Comparison of ENCODE assay signal across 24 cellular contexts in the genomic region with DNA sequence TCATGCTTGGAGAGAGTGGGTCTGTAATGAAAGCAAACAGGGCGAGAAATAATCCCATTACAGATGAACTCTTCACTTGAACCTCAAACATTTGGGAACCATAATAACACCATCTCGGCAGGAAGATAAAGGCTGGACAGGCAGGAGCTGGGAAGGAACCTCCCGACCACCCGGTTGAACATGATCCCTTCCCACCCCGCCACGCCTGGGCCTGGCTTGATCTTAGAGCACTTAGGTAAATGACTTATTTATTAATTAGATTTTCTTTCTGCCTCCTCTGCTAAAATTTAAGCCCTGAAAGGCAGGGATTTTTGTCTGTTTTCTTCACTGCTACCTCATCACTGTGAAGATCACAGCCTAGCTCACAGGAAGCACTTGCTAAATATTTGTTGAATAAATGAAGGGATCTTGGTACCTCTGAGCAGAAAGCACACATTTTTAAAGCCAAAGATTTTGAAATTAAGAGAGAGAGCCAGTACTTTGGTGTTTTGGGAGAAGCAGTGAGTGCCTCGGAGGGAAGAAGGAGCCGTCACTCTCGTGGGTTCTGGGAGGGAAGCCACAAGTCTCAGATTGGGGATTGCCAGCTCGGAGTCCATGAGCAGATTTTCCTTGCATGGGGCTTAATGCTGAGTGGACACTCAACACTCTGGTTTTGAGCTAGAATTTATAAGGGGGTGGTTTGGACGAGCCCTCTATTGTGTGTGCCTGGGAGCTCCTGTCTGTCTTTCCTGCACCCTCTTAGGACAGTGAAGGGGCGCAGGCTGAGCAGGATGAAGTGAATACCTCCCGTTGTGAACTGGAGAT.
DNase-seq lines count a peak whose midpoint lies in the region; TF ChIP-seq lines count a peak whose summit lies in the region.
"Had no signal": no experiment of that assay in that cellular context is flagged by ENCODE, and none has a peak within 500 bp of the region (broad histone marks: within the 10 kb centered on the region; RNA-seq: fewer than 3 reads in every experiment).

No MANE protein-coding gene starts in this region.

- H2BK120ac ChIP-seq in trophoblast cell (ENCODE audit: insufficient read depth, low read length, poor library complexity), result no peak overlapping the region

- no peak overlapping the region for H3K4me3 Mint-ChIP-seq in immature natural killer cell
- H3K4me3 Mint-ChIP-seq: activated B cell treated with CpG ODN at 0.5 μM for 24 hours; activated naive CD4-positive, alpha-beta T cell treated with anti-CD3 and anti-CD28 coated beads, Interleukin-2, amount 10 ng/mL, durations not matched to agents 7 days and 5 days; activated T-helper 1 cell treated with anti-CD3 and anti-CD28 coated beads, Interleukin-12 subunit alpha, Interleukin-12 subunit beta, Interleukin-2, Interleukin-4 antibody, amounts not matched to agents 30 ng/mL and 10 ng/mL and 1 ng/mL, durations not matched to agents 14 hours and 24 hours and 36 hours; neural crest cell had no signal

- H4K91ac ChIP-seq in trophoblast cell (ENCODE audit: low read depth, low read length), result no peak overlapping the region

- H3K27ac Mint-ChIP-seq in immature natural killer cell, result no peak overlapping the region
- H3K27ac Mint-ChIP-seq: activated B cell treated with CpG ODN at 0.5 μM for 24 hours; activated naive CD4-positive, alpha-beta T cell treated with anti-CD3 and anti-CD28 coated beads, Interleukin-2, amount 10 ng/mL, durations not matched to agents 7 days and 5 days; activated T-helper 1 cell treated with anti-CD3 and anti-CD28 coated beads, Interleukin-12 subunit alpha, Interleukin-12 subunit beta, Interleukin-2, Interleukin-4 antibody, amounts not matched to agents 30 ng/mL and 10 ng/mL and 1 ng/mL, durations not matched to agents 14 hours and 24 hours and 36 hours had no signal

- H2BK5ac ChIP-seq in trophoblast cell (ENCODE audit: low read depth, low read length, poor library complexity), result no peak overlapping the region

- no peak overlapping the region for H3K4me3 ChIP-seq in fibroblast of lung (replicated peaks in 1 of 4; ENCODE audit: control extremely low read depth in 1 of 4, insufficient read depth in 1 of 4, low read depth in 3 of 4, low read length in 4 of 4)
- no peak overlapping the region for H3K4me3 ChIP-seq in trophoblast cell (ENCODE audit: low read depth, low read length)
- H3K4me3 ChIP-seq: BLaER1, cardiac muscle cell, prostate gland had no signal

- no peak overlapping the region for H4K8ac ChIP-seq in trophoblast cell (ENCODE audit: low read depth, low read length)

- H3K18ac ChIP-seq in trophoblast cell (ENCODE audit: low read length), result no peak overlapping the region

- no peak overlapping the region for H3K4me2 ChIP-seq in fibroblast of lung (ENCODE audit: extremely low read depth, insufficient read depth, low read length)
- no peak overlapping the region for H3K4me2 ChIP-seq in trophoblast cell (ENCODE audit: low read length)
- H3K4me2 ChIP-seq: BLaER1 had no signal

- peaks cover 5% of the 10 kb centered on the region for H3K79me1 ChIP-seq in trophoblast cell (ENCODE audit: low read length)

- no peaks in the 10 kb centered on the region for H3K9me3 ChIP-seq in fibroblast of lung (ENCODE audit: control insufficient read depth, insufficient read depth, low read depth, low read length)
- H3K9me3 ChIP-seq in trophoblast cell (ENCODE audit: insufficient read depth, low read depth, low read length), result no peaks in the 10 kb centered on the region
- H3K9me3 ChIP-seq: BLaER1, prostate gland had no signal

- no peak overlapping the region for H3K14ac ChIP-seq in trophoblast cell (ENCODE audit: low read length)

- DNase-seq in D341Med (ENCODE audit: low spot score) (peak; percentile 68), NCI-H82 treated with DMSO at 0.1 percent for 48 hours (lab: John Stamatoyannopoulos, UW; ENCODE audit: unreplicated experiment) (peak; percentile 95), fibroblast of lung (ENCODE audit: low read depth in 2 of 2) (no peak), trophoblast cell (no peak), immature natural killer cell (no peak), NCI-H345 (lab: John Stamatoyannopoulos, UW) (no peak), KG1 (lab: John Stamatoyannopoulos, UW) (no peak), iPS-NIHi11 (ENCODE audit: low spot score) (no peak)
- DNase-seq: ACHN; activated B cell treated with CpG ODN at 0.5 μM for 24 hours; activated naive CD4-positive, alpha-beta T cell treated with anti-CD3 and anti-CD28 coated beads, Interleukin-2, amount 10 ng/mL, durations not matched to agents 7 days and 5 days; amygdala; dermis blood vessel endothelial cell; foreskin fibroblast; left ventricle myocardium superior; NCI-H1105; NCI-H2029; NCI-H2227 treated with DMSO at 0.1 percent for 48 hours; NCI-H748 treated with DMSO at 0.1 percent for 48 hours had no signal

- H3K27ac ChIP-seq in fibroblast of lung (ENCODE audit: insufficient read depth, low read length) (peak overlapping the region; percentile 14), trophoblast cell (ENCODE audit: low read depth, low read length) (no peak overlapping the region)
- H3K27ac ChIP-seq: BLaER1, cardiac muscle cell, prostate gland had no signal

- H3K36me3 Mint-ChIP-seq in immature natural killer cell, result no peaks in the 10 kb centered on the region
- H3K36me3 Mint-ChIP-seq: activated naive CD4-positive, alpha-beta T cell treated with anti-CD3 and anti-CD28 coated beads, Interleukin-2, amount 10 ng/mL, durations not matched to agents 7 days and 5 days had no signal

- no peaks in the 10 kb centered on the region for H3K27me3 ChIP-seq in fibroblast of lung (ENCODE audit: control insufficient read depth, insufficient read depth, low read length)
- no peaks in the 10 kb centered on the region for H3K27me3 ChIP-seq in trophoblast cell (ENCODE audit: insufficient read depth, low read length)
- H3K27me3 ChIP-seq: BLaER1 had no signal

- H3K9ac ChIP-seq in fibroblast of lung (ENCODE audit: insufficient read depth, low read length) (no peak overlapping the region), trophoblast cell (ENCODE audit: low read length) (no peak overlapping the region)
- H3K9ac ChIP-seq: BLaER1 had no signal

- H2BK12ac ChIP-seq in trophoblast cell (ENCODE audit: low read length), result no peak overlapping the region

- H3K36me3 ChIP-seq in fibroblast of lung (ENCODE audit: control insufficient read depth, insufficient read depth, low read length), result no peaks in the 10 kb centered on the region
- no peaks in the 10 kb centered on the region for H3K36me3 ChIP-seq in trophoblast cell (ENCODE audit: control insufficient read depth in 1 of 2, insufficient read depth in 2 of 2, low read length in 2 of 2)
- H3K36me3 ChIP-seq: BLaER1, cardiac muscle cell, prostate gland had no signal

- H2AK5ac ChIP-seq in trophoblast cell (ENCODE audit: low read length), result no peak overlapping the region

- no peak for TF ChIP-seq CTCF in fibroblast of lung (conservative IDR thresholded peaks at IDR 0.05 in 1 of 2, IDR thresholded peaks at IDR 0.05 in 1 of 2; ENCODE audit: low read depth in 1 of 2, low read length in 2 of 2)

- no peak overlapping the region for H4K12ac ChIP-seq in trophoblast cell (ENCODE audit: low read depth, low read length)

- H3K27me3 Mint-ChIP-seq in immature natural killer cell (ENCODE audit: low read depth in 3 of 3), result no peaks in the 10 kb centered on the region

- H3K4me1 Mint-ChIP-seq in immature natural killer cell, result no peaks in the 10 kb centered on the region
- H3K4me1 Mint-ChIP-seq: activated B cell treated with CpG ODN at 0.5 μM for 24 hours; activated naive CD4-positive, alpha-beta T cell treated with anti-CD3 and anti-CD28 coated beads, Interleukin-2, amount 10 ng/mL, durations not matched to agents 7 days and 5 days; neural crest cell had no signal

- H4K20me1 ChIP-seq in fibroblast of lung (ENCODE audit: control insufficient read depth, extremely low read depth, insufficient read depth, low read length), result no peaks in the 10 kb centered on the region
- H4K20me1 ChIP-seq: BLaER1 had no signal

- H3K4ac ChIP-seq in trophoblast cell (ENCODE audit: low read depth, low read length), result no peak overlapping the region

- no peaks in the 10 kb centered on the region for H3K79me2 ChIP-seq in fibroblast of lung (ENCODE audit: control insufficient read depth, insufficient read depth, low read length)
- H3K79me2 ChIP-seq in trophoblast cell (ENCODE audit: control insufficient read depth, insufficient read depth, low read length, poor library complexity), result no peaks in the 10 kb centered on the region

- H3K4me1 ChIP-seq in fibroblast of lung (ENCODE audit: control insufficient read depth, extremely low read depth, insufficient read depth, low read length) (peaks cover 28% of the 10 kb centered on the region), trophoblast cell (ENCODE audit: control insufficient read depth in 1 of 2, insufficient read depth in 2 of 2, low read length in 2 of 2) (peaks cover 0 to 2% of the 10 kb centered on the region in 2 experiments)
- H3K4me1 ChIP-seq: prostate gland had no signal

- H3K9me3 Mint-ChIP-seq in immature natural killer cell, result peaks cover 0 to 2% (median 0%) of the 10 kb centered on the region in 6 donors
- H3K9me3 Mint-ChIP-seq: activated B cell treated with CpG ODN at 0.5 μM for 24 hours; activated naive CD4-positive, alpha-beta T cell treated with anti-CD3 and anti-CD28 coated beads, Interleukin-2, amount 10 ng/mL, durations not matched to agents 7 days and 5 days; activated T-helper 1 cell treated with anti-CD3 and anti-CD28 coated beads, Interleukin-12 subunit alpha, Interleukin-12 subunit beta, Interleukin-2, Interleukin-4 antibody, amounts not matched to agents 30 ng/mL and 10 ng/mL and 1 ng/mL, durations not matched to agents 14 hours and 24 hours and 36 hours had no signal

- no peak overlapping the region for H2AFZ ChIP-seq in fibroblast of lung (ENCODE audit: low read length)
- H2AFZ ChIP-seq in trophoblast cell (ENCODE audit: insufficient read depth, low read length, poor library complexity), result no peak overlapping the region

- no CpG with 5 or more reads among the region's 13 CpGs for WGBS in trophoblast cell (ENCODE audit: extremely low coverage, insufficient coverage, insufficient read length)

- peak overlapping the region; percentile 47 for H3K23ac ChIP-seq in trophoblast cell (ENCODE audit: low read length)

Comparison
In these comparisons a context has a peak if more than half of its experiments do, and no peak if none do; other contexts are left out.
1. DNase-seq: peak in D341Med (single experiment) and NCI-H82 treated with DMSO at 0.1 percent for 48 hours (single experiment); none in fibroblast of lung (0 of 2), trophoblast cell (0 of 2), immature natural killer cell (0 of 3), NCI-H345 (single experiment), KG1 (single experiment) and iPS-NIHi11 (single experiment).